ENCODE assay signal across 8 cellular contexts in the genomic region with DNA sequence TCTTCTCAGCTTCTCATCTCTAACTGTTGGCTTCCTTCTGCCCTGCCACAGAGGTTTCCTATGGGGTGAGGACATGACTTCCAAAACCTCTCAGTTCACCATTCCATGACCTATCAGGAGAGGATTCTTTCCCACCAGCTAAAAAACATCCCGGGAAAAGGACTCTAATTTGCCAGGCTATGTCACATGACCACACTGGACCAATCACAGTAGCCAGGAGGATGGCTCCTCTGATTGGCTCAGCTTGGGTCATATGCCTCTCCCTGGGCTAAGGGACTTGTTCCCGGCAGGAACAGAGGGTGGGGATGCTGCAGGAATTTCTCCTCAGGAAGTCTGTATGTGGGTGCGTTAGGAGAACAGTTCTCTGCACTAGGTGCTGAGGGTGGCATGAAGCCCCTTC. TPM values are rescaled to one million over a fixed set of nuclear protein-coding genes. Genes with fewer than 3 reads are reported as not detected.
A peak's percentile ranks its signal among the peaks of the same experiment; 100 is the strongest.
DNase-seq lines count a peak whose midpoint lies in the region; ATAC-seq and TF ChIP-seq lines count a peak whose summit lies in the region.
"Had no signal": no experiment of that assay in that cellular context is flagged by ENCODE, and none has a peak within 500 bp of the region (broad histone marks: within the 10 kb centered on the region; RNA-seq: fewer than 3 reads in every experiment).

No MANE protein-coding gene starts in this region.

- DNase-seq in GM23248 (peak; percentile 14), MM.1S (no peak), SK-N-SH (peak; percentile 65), neural progenitor cell (ENCODE audit: low spot score) (peak; percentile 26)
- no peak for DNase-seq in stimulated activated naive CD8-positive, alpha-beta T cell treated with anti-CD3 and anti-CD28 coated beads, Interleukin-15, Interleukin-2, amounts not matched to agents 100 U/mL and 50 U/mL, for 24 hours
- no peak for DNase-seq in activated T-cell treated with anti-CD3 and anti-CD28 coated beads, Interleukin-2, amount 50 U/mL, for 48 hours
- DNase-seq: activated T-cell treated with anti-CD3 and anti-CD28 coated beads for 4 hours had no signal

- TF ChIP-seq EP300 in SK-N-SH (IDR thresholded peaks at IDR 0.05; ENCODE audit: borderline replicate concordance in 1 of 2, low read depth in 1 of 2, low read length in 1 of 2), result no peak

- H4K20me1 ChIP-seq in GM23248 (ENCODE audit: insufficient read depth), result no peaks in the 10 kb centered on the region
- no peaks in the 10 kb centered on the region for H4K20me1 ChIP-seq in MM.1S (ENCODE audit: insufficient read depth, low read length)
- H4K20me1 ChIP-seq in SK-N-SH (ENCODE audit: insufficient read depth), result no peaks in the 10 kb centered on the region
- peaks cover 7% of the 10 kb centered on the region for H4K20me1 ChIP-seq in neural progenitor cell (ENCODE audit: low read depth)

- H3K9me3 ChIP-seq in GM23248 (ENCODE audit: low read depth), result no peaks in the 10 kb centered on the region
- H3K9me3 ChIP-seq in MM.1S (replicated peaks; ENCODE audit: insufficient read depth, low read length), result no peaks in the 10 kb centered on the region
- no peaks in the 10 kb centered on the region for H3K9me3 ChIP-seq in SK-N-SH
- no peaks in the 10 kb centered on the region for H3K9me3 ChIP-seq in neural progenitor cell (ENCODE audit: low read depth)

- H3K9ac ChIP-seq in GM23248, result no peak overlapping the region
- H3K9ac ChIP-seq in MM.1S (ENCODE audit: low read length), result no peak overlapping the region
- H3K9ac ChIP-seq in SK-N-SH, result no peak overlapping the region
- H3K9ac ChIP-seq in neural progenitor cell, result no peak overlapping the region

- H3K4me1 Mint-ChIP-seq in neural progenitor cell, result peaks cover 17% of the 10 kb centered on the region

- H3F3A ChIP-seq in GM23248 (ENCODE audit: insufficient read depth) (no peaks in the 10 kb centered on the region), MM.1S (ENCODE audit: insufficient read depth, low read length) (no peaks in the 10 kb centered on the region), SK-N-SH (replicated peaks; ENCODE audit: insufficient read depth) (no peaks in the 10 kb centered on the region), neural progenitor cell (ENCODE audit: low read depth) (peaks cover 22% of the 10 kb centered on the region)

- 40 to 43% methylated on average over 3 of the region's 3 CpGs for WGBS in GM23248 (ENCODE audit: low coverage in 1 of 2, low lambda C conversion rate in 2 of 2, missing lambda C conversion rate in 2 of 2), 2 experiments
- WGBS in SK-N-SH (ENCODE audit: low lambda C conversion rate), result 26% methylated on average over 3 of the region's 3 CpGs

- H3K36me3 ChIP-seq in GM23248 (ENCODE audit: low read depth) (no peaks in the 10 kb centered on the region), MM.1S (replicated peaks; ENCODE audit: insufficient read depth, low read length) (no peaks in the 10 kb centered on the region), SK-N-SH (replicated peaks in 1 of 2; ENCODE audit: control insufficient read depth in 1 of 2, insufficient read depth in 2 of 2, low read length in 1 of 2) (no peaks in the 10 kb centered on the region), neural progenitor cell (no peaks in the 10 kb centered on the region)

- no peak for ATAC-seq in stimulated activated naive CD8-positive, alpha-beta T cell treated with anti-CD3 and anti-CD28 coated beads, Interleukin-15, Interleukin-2, amounts not matched to agents 100 U/mL and 50 U/mL, for 24 hours
- ATAC-seq in HG02981 (IDR thresholded peaks at IDR 0.05; ENCODE audit: unreplicated experiment), result no peak

- no peak overlapping the region for H3K27ac Mint-ChIP-seq in neural progenitor cell

- CTCF ChIA-PET in SK-N-SH (lab: Yijun Ruan, JAX), result interaction anchor here (1.3 to 1.4 kb wide), 2 partner anchors 10 to 164 kb away, joined by 4 read pairs; no protein-coding TSS in a partner anchor

- H3K9me2 ChIP-seq in GM23248 (ENCODE audit: insufficient read depth) (no peaks in the 10 kb centered on the region), MM.1S (replicated peaks; ENCODE audit: insufficient read depth, low read length) (no peaks in the 10 kb centered on the region), SK-N-SH (no peaks in the 10 kb centered on the region)

- H3K4me3 ChIP-seq in GM23248 (no peak overlapping the region), MM.1S (ENCODE audit: low read length) (no peak overlapping the region), SK-N-SH (ENCODE audit: low read depth in 2 of 2, low read length in 1 of 2) (no peak overlapping the region; a peak in 1 of 4 replicates), neural progenitor cell (no peak overlapping the region)

- H2AFZ ChIP-seq in GM23248 (no peak overlapping the region), MM.1S (ENCODE audit: low read length) (0 out of 2 replicates have a peak overlapping the region, but pooled peaks have one; percentile 10), SK-N-SH (ENCODE audit: low read depth) (no peak overlapping the region), neural progenitor cell (replicated peaks) (peak overlapping the region; percentile 26)

- TF ChIP-seq CTCF in MM.1S (IDR thresholded peaks at IDR 0.05; ENCODE audit: low read length) (no peak), SK-N-SH (IDR thresholded peaks at IDR 0.05) (no peak), neural progenitor cell (IDR thresholded peaks at IDR 0.05) (no peak)

- no peaks in the 10 kb centered on the region for H3K79me2 ChIP-seq in GM23248 (ENCODE audit: insufficient read depth)
- H3K79me2 ChIP-seq in MM.1S (ENCODE audit: low read length), result no peaks in the 10 kb centered on the region
- H3K79me2 ChIP-seq in SK-N-SH (ENCODE audit: insufficient read depth), result no peaks in the 10 kb centered on the region
- H3K79me2 ChIP-seq in neural progenitor cell (ENCODE audit: low read depth), result no peaks in the 10 kb centered on the region

- in situ Hi-C loops in GM23248 (cut with MboI), result no loop called here

- POLR2A ChIA-PET in SK-N-SH (lab: Yijun Ruan, JAX), result no interaction called here

- no peak for TF ChIP-seq RAD21 in SK-N-SH (IDR thresholded peaks at IDR 0.05; ENCODE audit: low read length)

- H3K4me1 ChIP-seq in GM23248 (ENCODE audit: insufficient read depth), result 0 out of 2 replicates have a peak, but pooled peaks cover 4% of the 10 kb centered on the region
- H3K4me1 ChIP-seq in MM.1S (ENCODE audit: low read length), result no peaks in the 10 kb centered on the region
- no peaks in the 10 kb centered on the region; a peak in 1 of 4 replicates for H3K4me1 ChIP-seq in SK-N-SH (ENCODE audit: control insufficient read depth in 1 of 2, insufficient read depth in 2 of 2, low read depth in 1 of 2, low read length in 1 of 2)
- H3K4me1 ChIP-seq in neural progenitor cell, result peaks cover 21% of the 10 kb centered on the region

- H3K4me2 ChIP-seq in GM23248 (ENCODE audit: unreplicated experiment) (no peak overlapping the region), MM.1S (ENCODE audit: low read depth, low read length) (no peak overlapping the region), SK-N-SH (no peak overlapping the region), neural progenitor cell (no peak overlapping the region)

- peaks cover 19% of the 10 kb centered on the region for H3K27me3 Mint-ChIP-seq in neural progenitor cell (ENCODE audit: insufficient read depth, low read depth)

- H3K27ac ChIP-seq in GM23248, result no peak overlapping the region
- no peak overlapping the region for H3K27ac ChIP-seq in MM.1S (ENCODE audit: low read length)
- H3K27ac ChIP-seq in SK-N-SH (ENCODE audit: low read depth in 2 of 2, low read length in 1 of 2), result no peak overlapping the region
- no peak overlapping the region for H3K27ac ChIP-seq in neural progenitor cell

- H3K36me3 Mint-ChIP-seq in neural progenitor cell, result no peaks in the 10 kb centered on the region

- H3K4me3 Mint-ChIP-seq in neural progenitor cell, result no peak overlapping the region

- H3K27me3 ChIP-seq in GM23248 (replicated peaks; ENCODE audit: insufficient read depth) (peaks cover 22% of the 10 kb centered on the region), MM.1S (replicated peaks; ENCODE audit: insufficient read depth, low read length) (no peaks in the 10 kb centered on the region), SK-N-SH (ENCODE audit: insufficient read depth) (no peaks in the 10 kb centered on the region; the same call in 1 of the 2 replicates), neural progenitor cell (peaks cover 37% of the 10 kb centered on the region)

- peaks cover 4% of the 10 kb centered on the region for H3K9me3 Mint-ChIP-seq in neural progenitor cell

TF ChIP-seq in SK-N-SH, 30 proteins besides CTCF, POLR2A, EP300 and RAD21:
- TF ChIP-seq EZH2phosphoT487 (IDR thresholded peaks at IDR 0.05; ENCODE audit: borderline replicate concordance, low read depth), result no peak
- TF ChIP-seq, protein P1, sequence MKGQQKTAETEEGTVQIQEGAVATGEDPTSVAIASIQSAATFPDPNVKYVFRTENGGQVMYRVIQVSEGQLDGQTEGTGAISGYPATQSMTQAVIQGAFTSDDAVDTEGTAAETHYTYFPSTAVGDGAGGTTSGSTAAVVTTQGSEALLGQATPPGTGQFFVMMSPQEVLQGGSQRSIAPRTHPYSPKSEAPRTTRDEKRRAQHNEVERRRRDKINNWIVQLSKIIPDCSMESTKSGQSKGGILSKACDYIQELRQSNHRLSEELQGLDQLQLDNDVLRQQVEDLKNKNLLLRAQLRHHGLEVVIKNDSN (IDR thresholded peaks at IDR 0.05; ENCODE audit: borderline replicate concordance, low read depth), result peak; percentile 73

RNA-seq across cellular contexts. Expression of a gene that starts 40.3 kb away (rescaled TPM):
- 1.4 and 8.0 TPM in 2 replicates for total RNA-seq in GM23248 (2014; rRNA removed; shearing (Covaris generic))
- polyA plus RNA-seq in GM23248 (2016; fragmentation: Nextera tagmentation; extraction: Ambion mirVana) (14.3 and 17.4 TPM in 2 replicates), SK-N-SH (2012; rRNA removed) (3.2 and 3.3 TPM in 2 replicates)
- polyA plus RNA-seq in SK-N-SH (2012; cell fraction: cytosol; rRNA removed), result 3.8 and 6.0 TPM in 2 replicates
- 4.2 and 5.5 TPM in 2 replicates for polyA plus RNA-seq in SK-N-SH (2012; cell fraction: nucleus; rRNA removed)
- 6.4 and 9.2 TPM in 2 replicates for total RNA-seq in neural progenitor cell (ENCODE audit: low replicate concordance)

Comparison
In these comparisons a context has a peak if more than half of its experiments do, and no peak if none do; other contexts are left out.
1. DNase-seq: peak in GM23248 (single experiment), SK-N-SH (single experiment) and neural progenitor cell (single experiment); none in MM.1S (single experiment), stimulated activated naive CD8-positive, alpha-beta T cell treated with anti-CD3 and anti-CD28 coated beads, Interleukin-15, Interleukin-2, amounts not matched to agents 100 U/mL and 50 U/mL, for 24 hours (single experiment) and activated T-cell treated with anti-CD3 and anti-CD28 coated beads, Interleukin-2, amount 50 U/mL, for 48 hours (0 of 2).
2. H2AFZ ChIP-seq: peak in MM.1S (single experiment) and neural progenitor cell (single experiment); none in GM23248 (single experiment) and SK-N-SH (single experiment).